In genomic region chr10:60454336-60454735, GRCh38 we compare ENCODE assay signal across 17 cellular contexts.
DNase-seq lines count a peak whose midpoint lies in the region; ATAC-seq and TF ChIP-seq lines count a peak whose summit lies in the region.
"Had no signal": no experiment of that assay in that cellular context is flagged by ENCODE, and none has a peak within 500 bp of the region (broad histone marks: within the 10 kb centered on the region; RNA-seq: fewer than 3 reads in every experiment).

No MANE protein-coding gene starts in this region.

- H4K91ac ChIP-seq in neuronal stem cell (ENCODE audit: low read depth, low read length, poor library complexity) (no peak overlapping the region), trophoblast cell (ENCODE audit: low read depth, low read length) (no peak overlapping the region)

- H2BK5ac ChIP-seq in neuronal stem cell (ENCODE audit: low read length) (no peak overlapping the region), trophoblast cell (ENCODE audit: low read depth, low read length, poor library complexity) (no peak overlapping the region)

- H3K27ac Mint-ChIP-seq in GM23338, result no peak overlapping the region
- no peak overlapping the region for H3K27ac Mint-ChIP-seq in stimulated activated memory B cell treated with anti-CD40 and anti-IgM and Interleukin-4, amounts not matched to agents 10 μg/mL and 1 μg/mL and 100 μg/mL, for 72 hours

- no CpG with 5 or more reads among the region's 3 CpGs for WGBS in neuronal stem cell (ENCODE audit: extremely low coverage in 2 of 2, insufficient read length in 2 of 2, insufficient replicate concordance in 1 of 2), 2 donors
- no CpG with 5 or more reads among the region's 3 CpGs for WGBS in trophoblast cell (ENCODE audit: extremely low coverage, insufficient coverage, insufficient read length)

- H4K8ac ChIP-seq in neuronal stem cell (ENCODE audit: low read depth, low read length), result no peak overlapping the region
- H4K8ac ChIP-seq in trophoblast cell (ENCODE audit: low read depth, low read length), result no peak overlapping the region

- H3K36me3 Mint-ChIP-seq in GM23338 (ENCODE audit: low read depth), result no peaks in the 10 kb centered on the region
- H3K36me3 Mint-ChIP-seq in stimulated activated memory B cell treated with anti-CD40 and anti-IgM and Interleukin-4, amounts not matched to agents 10 μg/mL and 1 μg/mL and 100 μg/mL, for 72 hours, result no peaks in the 10 kb centered on the region

- H3K27me3 ChIP-seq in GM23338 (ENCODE audit: insufficient read depth), result no peaks in the 10 kb centered on the region
- no peaks in the 10 kb centered on the region for H3K27me3 ChIP-seq in neuronal stem cell (ENCODE audit: control insufficient read depth in 3 of 3, insufficient read depth in 3 of 3, low read depth in 1 of 3, low read length in 3 of 3)
- no peaks in the 10 kb centered on the region for H3K27me3 ChIP-seq in trophoblast cell (ENCODE audit: insufficient read depth, low read length)
- H3K27me3 ChIP-seq: BLaER1 treated with 17β-estradiol and CSF1 and Interleukin-3, amounts not matched to agents 10 nM and 100 nM had no signal

- H3K9me2 ChIP-seq in GM23338 (ENCODE audit: insufficient read depth), result no peaks in the 10 kb centered on the region

- DNase-seq in GM23338 (ENCODE audit: low spot score) (peak; percentile 27), Right ventricle myocardium superior (no peak), iPS-NIHi11 (ENCODE audit: low spot score) (peak; percentile 18), neuronal stem cell (ENCODE audit: low spot score) (no peak), trophoblast cell (no peak), HCEC 1CT (no peak), NCI-H146 treated with DMSO at 0.1 percent for 48 hours (lab: John Stamatoyannopoulos, UW; ENCODE audit: unreplicated experiment) (no peak)
- DNase-seq: DMS79 treated with DMSO at 0.1 percent for 48 hours; NCI-H1930; NCI-H2171; NCI-H446; NCI-H69; NK-92 treated with Interleukin-12 subunit alpha and Interleukin-12 subunit beta, amount 100 ng/mL, for 24 hours had no signal

- H3K4me2 ChIP-seq in GM23338 (no peak overlapping the region), neuronal stem cell (ENCODE audit: insufficient read depth, low read length, poor library complexity, severe bottlenecking) (no peak overlapping the region), trophoblast cell (ENCODE audit: low read length) (no peak overlapping the region)
- H3K4me2 ChIP-seq: A549 had no signal

- TF ChIP-seq CTCF in GM23338 (conservative IDR thresholded peaks at IDR 0.05; ENCODE audit: low read depth in 2 of 2), result no peak

- no peaks in the 10 kb centered on the region for H3K9me3 Mint-ChIP-seq in GM23338
- no peaks in the 10 kb centered on the region for H3K9me3 Mint-ChIP-seq in stimulated activated memory B cell treated with anti-CD40 and anti-IgM and Interleukin-4, amounts not matched to agents 10 μg/mL and 1 μg/mL and 100 μg/mL, for 72 hours

- H3K79me2 ChIP-seq in GM23338 (replicated peaks; ENCODE audit: insufficient read depth) (no peaks in the 10 kb centered on the region), trophoblast cell (ENCODE audit: control insufficient read depth, insufficient read depth, low read length, poor library complexity) (no peaks in the 10 kb centered on the region)

- no peak overlapping the region for H2AFZ ChIP-seq in GM23338
- peak overlapping the region; percentile 68 for H2AFZ ChIP-seq in neuronal stem cell (ENCODE audit: low read length)
- H2AFZ ChIP-seq in trophoblast cell (ENCODE audit: insufficient read depth, low read length, poor library complexity), result no peak overlapping the region

- H2BK120ac ChIP-seq in neuronal stem cell (ENCODE audit: low read depth, low read length) (no peak overlapping the region), trophoblast cell (ENCODE audit: insufficient read depth, low read length, poor library complexity) (no peak overlapping the region)

- H3K23ac ChIP-seq in neuronal stem cell (ENCODE audit: low read depth, low read length, poor library complexity) (no peak overlapping the region), trophoblast cell (ENCODE audit: low read length) (no peak overlapping the region)

- H3K4me1 ChIP-seq in GM23338 (ENCODE audit: insufficient read depth) (no peaks in the 10 kb centered on the region), neuronal stem cell (ENCODE audit: control insufficient read depth in 2 of 2, insufficient read depth in 1 of 2, low read depth in 1 of 2, low read length in 2 of 2) (peaks cover 3 to 7% of the 10 kb centered on the region in 2 donors), trophoblast cell (ENCODE audit: control insufficient read depth in 1 of 2, insufficient read depth in 2 of 2, low read length in 2 of 2) (no peaks in the 10 kb centered on the region)
- H3K4me1 ChIP-seq: A549 had no signal

- no peak overlapping the region for H3K9ac ChIP-seq in neuronal stem cell (ENCODE audit: low read depth, low read length, poor library complexity)
- no peak overlapping the region for H3K9ac ChIP-seq in trophoblast cell (ENCODE audit: low read length)
- H3K9ac ChIP-seq: BLaER1 treated with 17β-estradiol and CSF1 and Interleukin-3, amounts not matched to agents 10 nM and 100 nM had no signal

- H3K4me3 ChIP-seq in GM23338, result no peak overlapping the region
- H3K4me3 ChIP-seq in neuronal stem cell (ENCODE audit: low read length in 2 of 2), result no peak overlapping the region
- no peak overlapping the region for H3K4me3 ChIP-seq in trophoblast cell (ENCODE audit: low read depth, low read length)
- H3K4me3 ChIP-seq: A549; BLaER1 treated with 17β-estradiol and CSF1 and Interleukin-3, amounts not matched to agents 10 nM and 100 nM; K562 had no signal

- no peak overlapping the region for H2AK5ac ChIP-seq in neuronal stem cell (ENCODE audit: low read depth, low read length)
- H2AK5ac ChIP-seq in trophoblast cell (ENCODE audit: low read length), result no peak overlapping the region

- H3K27ac ChIP-seq in GM23338 (ENCODE audit: low read depth) (no peak overlapping the region), neuronal stem cell (replicated peaks; ENCODE audit: low read length) (no peak overlapping the region), trophoblast cell (ENCODE audit: low read depth, low read length) (no peak overlapping the region)
- H3K27ac ChIP-seq: A549; BLaER1 treated with 17β-estradiol and CSF1 and Interleukin-3, amounts not matched to agents 10 nM and 100 nM had no signal

- peaks cover 14% of the 10 kb centered on the region for H3K4me1 Mint-ChIP-seq in GM23338
- H3K4me1 Mint-ChIP-seq in stimulated activated memory B cell treated with anti-CD40 and anti-IgM and Interleukin-4, amounts not matched to agents 10 μg/mL and 1 μg/mL and 100 μg/mL, for 72 hours, result peaks cover 21% of the 10 kb centered on the region

- H2BK15ac ChIP-seq in neuronal stem cell (ENCODE audit: low read length), result no peak overlapping the region

- H3K36me3 ChIP-seq in GM23338 (ENCODE audit: insufficient read depth), result no peaks in the 10 kb centered on the region
- H3K36me3 ChIP-seq in neuronal stem cell (replicated peaks in 1 of 2; ENCODE audit: control insufficient read depth in 2 of 2, insufficient read depth in 2 of 2, low read length in 2 of 2), result no peaks in the 10 kb centered on the region
- no peaks in the 10 kb centered on the region for H3K36me3 ChIP-seq in trophoblast cell (ENCODE audit: control insufficient read depth in 1 of 2, insufficient read depth in 2 of 2, low read length in 2 of 2)
- H3K36me3 ChIP-seq: BLaER1 treated with 17β-estradiol and CSF1 and Interleukin-3, amounts not matched to agents 10 nM and 100 nM had no signal

- peak; percentile 64 for ATAC-seq in GM23338
- peak; percentile 90 for ATAC-seq in Right ventricle myocardium superior (ENCODE audit: poor library complexity)
- no peak for ATAC-seq in stimulated activated memory B cell treated with anti-CD40 and anti-IgM and Interleukin-4, amounts not matched to agents 10 μg/mL and 1 μg/mL and 100 μg/mL, for 72 hours
- ATAC-seq: A549, K562 had no signal

- H3K14ac ChIP-seq in neuronal stem cell (ENCODE audit: low read length), result no peak overlapping the region
- H3K14ac ChIP-seq in trophoblast cell (ENCODE audit: low read length), result no peak overlapping the region

- H3K9me3 ChIP-seq in neuronal stem cell (replicated peaks in 1 of 2; ENCODE audit: control insufficient read depth in 2 of 2, insufficient read depth in 1 of 2, low read depth in 1 of 2, low read length in 2 of 2) (no peaks in the 10 kb centered on the region), trophoblast cell (ENCODE audit: insufficient read depth, low read depth, low read length) (no peaks in the 10 kb centered on the region)
- H3K9me3 ChIP-seq: A549; BLaER1 treated with 17β-estradiol and CSF1 and Interleukin-3, amounts not matched to agents 10 nM and 100 nM had no signal

- no peaks in the 10 kb centered on the region for H4K20me1 ChIP-seq in GM23338 (replicated peaks; ENCODE audit: insufficient read depth)
- H4K20me1 ChIP-seq: BLaER1 treated with 17β-estradiol and CSF1 and Interleukin-3, amounts not matched to agents 10 nM and 100 nM had no signal

- H3F3A ChIP-seq in GM23338 (replicated peaks; ENCODE audit: low read depth), result no peaks in the 10 kb centered on the region

- no peak overlapping the region for H4K12ac ChIP-seq in trophoblast cell (ENCODE audit: low read depth, low read length)

- H3K4me3 Mint-ChIP-seq in GM23338, result no peak overlapping the region
- no peak overlapping the region for H3K4me3 Mint-ChIP-seq in stimulated activated memory B cell treated with anti-CD40 and anti-IgM and Interleukin-4, amounts not matched to agents 10 μg/mL and 1 μg/mL and 100 μg/mL, for 72 hours

- H2BK12ac ChIP-seq in neuronal stem cell (ENCODE audit: low read length) (no peak overlapping the region), trophoblast cell (ENCODE audit: low read length) (no peak overlapping the region)

- H3K18ac ChIP-seq in neuronal stem cell (ENCODE audit: low read length) (no peak overlapping the region), trophoblast cell (ENCODE audit: low read length) (no peak overlapping the region)

- H3K79me1 ChIP-seq in neuronal stem cell (ENCODE audit: low read depth, low read length) (no peaks in the 10 kb centered on the region), trophoblast cell (ENCODE audit: low read length) (no peaks in the 10 kb centered on the region)

- no peak overlapping the region for H3K4ac ChIP-seq in neuronal stem cell (ENCODE audit: low read length)
- no peak overlapping the region for H3K4ac ChIP-seq in trophoblast cell (ENCODE audit: low read depth, low read length)

- intact Hi-C loops in Right ventricle myocardium superior (cut with DNase I), result no loop called here

- no peaks in the 10 kb centered on the region for H3K27me3 Mint-ChIP-seq in GM23338 (ENCODE audit: insufficient read depth, low read depth, poor library complexity)
- H3K27me3 Mint-ChIP-seq in stimulated activated memory B cell treated with anti-CD40 and anti-IgM and Interleukin-4, amounts not matched to agents 10 μg/mL and 1 μg/mL and 100 μg/mL, for 72 hours, result no peaks in the 10 kb centered on the region

TF ChIP-seq in GM23338, 12 proteins besides CTCF, POLR2A, EP300 and RAD21 (continues in another document):
- TF ChIP-seq ZNF331 (CRISPR knock-in tag; IDR thresholded peaks at IDR 0.05; ENCODE audit: low read depth) (no peak), EZH2phosphoT487 (IDR thresholded peaks at IDR 0.05; ENCODE audit: unreplicated experiment) (no peak)

Comparison
In these comparisons a context has a peak if more than half of its experiments do, and no peak if none do; other contexts are left out.
1. DNase-seq: peak in GM23338 (single experiment) and iPS-NIHi11 (single experiment); none in Right ventricle myocardium superior (single experiment), neuronal stem cell (single experiment), trophoblast cell (0 of 2), HCEC 1CT (single experiment) and NCI-H146 treated with DMSO at 0.1 percent for 48 hours (single experiment).